In genomic region chr12:120118710-120119097, GRCh38 we compare ENCODE assay signal across 8 cellular contexts. TPM values are rescaled to one million over a fixed set of nuclear protein-coding genes. Genes with fewer than 3 reads are reported as not detected.
DNase-seq lines count a peak whose midpoint lies in the region; ATAC-seq and TF ChIP-seq lines count a peak whose summit lies in the region.

No MANE protein-coding gene starts in this region.

- H3K27me3 Mint-ChIP-seq in endodermal cell (ENCODE audit: insufficient read depth): no peaks in the 10 kb centered on the region

- TF ChIP-seq CTCF in OCI-LY1 (IDR thresholded peaks at IDR 0.05; ENCODE audit: low read length): no peak
- TF ChIP-seq CTCF in endodermal cell (conservative IDR thresholded peaks at IDR 0.05): no peak

- H3K36me3 Mint-ChIP-seq in endodermal cell (ENCODE audit: low read depth): peaks cover 12% of the 10 kb centered on the region

- H3K27ac Mint-ChIP-seq in endodermal cell: peak overlapping the region; percentile 90

- H3K4me1 ChIP-seq in OCI-LY1 (ENCODE audit: insufficient read depth, low read length, severe bottlenecking) (peaks cover 70% of the 10 kb centered on the region), endodermal cell (ENCODE audit: control insufficient read depth, insufficient read depth, low read length) (peaks cover 10% of the 10 kb centered on the region), trophoblast cell (ENCODE audit: control insufficient read depth in 1 of 2, insufficient read depth in 2 of 2, low read length in 2 of 2) (peaks cover 13 to 19% of the 10 kb centered on the region in 2 experiments)

- H2AFZ ChIP-seq in OCI-LY1 (ENCODE audit: low read length) (no peak overlapping the region), trophoblast cell (ENCODE audit: insufficient read depth, low read length, poor library complexity) (no peak overlapping the region)

- H3K27ac ChIP-seq in OCI-LY1 (ENCODE audit: low read depth, low read length, poor library complexity, severe bottlenecking) (peak overlapping the region; percentile 75), endodermal cell (ENCODE audit: low read depth, low read length) (no peak overlapping the region), trophoblast cell (ENCODE audit: low read depth, low read length) (peak overlapping the region; percentile 2)

- no peak overlapping the region for H4K8ac ChIP-seq in trophoblast cell (ENCODE audit: low read depth, low read length)

- DNase-seq in DMS53 (lab: John Stamatoyannopoulos, UW) (peak; percentile 49), endodermal cell (no peak), trophoblast cell (peak in 1 of 2 donors; percentile 9), NCI-H2081 (lab: John Stamatoyannopoulos, UW) (no peak), cerebellum (ENCODE audit: low spot score) (no peak), anterior cingulate cortex (lab: John Stamatoyannopoulos, UW) (no peak)

- peaks cover 9% of the 10 kb centered on the region for H3K79me1 ChIP-seq in trophoblast cell (ENCODE audit: low read length)

- peaks cover 23% of the 10 kb centered on the region for H3K36me3 ChIP-seq in OCI-LY1 (ENCODE audit: insufficient read depth, low read length)
- H3K36me3 ChIP-seq in endodermal cell (ENCODE audit: control insufficient read depth, insufficient read depth, low read length): peaks cover 11% of the 10 kb centered on the region
- H3K36me3 ChIP-seq in trophoblast cell (ENCODE audit: control insufficient read depth in 1 of 2, insufficient read depth in 2 of 2, low read length in 2 of 2): peaks cover 10% of the 10 kb centered on the region in 2 experiments

- peak overlapping the region; percentile 84 for H3K4me3 Mint-ChIP-seq in endodermal cell

- no peak overlapping the region for H4K12ac ChIP-seq in trophoblast cell (ENCODE audit: low read depth, low read length)

- no peaks in the 10 kb centered on the region for H3K9me3 ChIP-seq in OCI-LY1 (ENCODE audit: low read length)
- H3K9me3 ChIP-seq in endodermal cell (ENCODE audit: control insufficient read depth, low read length): no peaks in the 10 kb centered on the region
- no peaks in the 10 kb centered on the region for H3K9me3 ChIP-seq in trophoblast cell (ENCODE audit: insufficient read depth, low read depth, low read length)

- H2AK5ac ChIP-seq in trophoblast cell (ENCODE audit: low read length): peak overlapping the region; percentile 2

- peak overlapping the region; percentile 94 for H3K4me2 ChIP-seq in OCI-LY1 (ENCODE audit: low read length)
- H3K4me2 ChIP-seq in trophoblast cell (ENCODE audit: low read length): peak overlapping the region; percentile 58

- H3K4ac ChIP-seq in trophoblast cell (ENCODE audit: low read depth, low read length): no peak overlapping the region

- no peaks in the 10 kb centered on the region for H3K9me3 Mint-ChIP-seq in endodermal cell

- H4K91ac ChIP-seq in trophoblast cell (ENCODE audit: low read depth, low read length): no peak overlapping the region

- peaks cover 28% of the 10 kb centered on the region for H3K4me1 Mint-ChIP-seq in endodermal cell

- H3K23ac ChIP-seq in trophoblast cell (ENCODE audit: low read length): peak overlapping the region; percentile 7

- H3K9me2 ChIP-seq in OCI-LY1 (ENCODE audit: low read depth, low read length): no peaks in the 10 kb centered on the region

- H3K14ac ChIP-seq in trophoblast cell (ENCODE audit: low read length): no peak overlapping the region

- no peak overlapping the region for H2BK5ac ChIP-seq in trophoblast cell (ENCODE audit: low read depth, low read length, poor library complexity)

- peak overlapping the region; percentile 5 for H3K18ac ChIP-seq in trophoblast cell (ENCODE audit: low read length)

- H3K27me3 ChIP-seq in OCI-LY1 (ENCODE audit: insufficient read depth, low read length) (no peaks in the 10 kb centered on the region), endodermal cell (ENCODE audit: control insufficient read depth, insufficient read depth, low read length, poor library complexity, severe bottlenecking) (no peaks in the 10 kb centered on the region), trophoblast cell (ENCODE audit: insufficient read depth, low read length) (no peaks in the 10 kb centered on the region)

- H3K9ac ChIP-seq in OCI-LY1 (ENCODE audit: low read length) (peak overlapping the region; percentile 96), endodermal cell (ENCODE audit: extremely low read depth, low read length, poor library complexity, severe bottlenecking) (no peak overlapping the region), trophoblast cell (ENCODE audit: low read length) (no peak overlapping the region)

- no peak overlapping the region for H2BK12ac ChIP-seq in trophoblast cell (ENCODE audit: low read length)

- H2BK120ac ChIP-seq in trophoblast cell (ENCODE audit: insufficient read depth, low read length, poor library complexity): no peak overlapping the region

- no peaks in the 10 kb centered on the region for H4K20me1 ChIP-seq in OCI-LY1 (ENCODE audit: insufficient read depth, low read length)

- peaks cover 36% of the 10 kb centered on the region for H3K79me2 ChIP-seq in OCI-LY1 (ENCODE audit: insufficient read depth, low read length)
- H3K79me2 ChIP-seq in trophoblast cell (ENCODE audit: control insufficient read depth, insufficient read depth, low read length, poor library complexity): peaks cover 24% of the 10 kb centered on the region

- WGBS in endodermal cell (ENCODE audit: insufficient coverage in 1 of 2, insufficient read length in 1 of 2), 2 experiments: 90 to 100% methylated on average over 1 to 3 of the region's 3 CpGs
- WGBS in trophoblast cell (ENCODE audit: extremely low coverage, insufficient coverage, insufficient read length): no CpG with 5 or more reads among the region's 3 CpGs

- ATAC-seq in HG02759 (IDR thresholded peaks at IDR 0.05; ENCODE audit: unreplicated experiment): no peak

- H3K4me3 ChIP-seq in OCI-LY1 (ENCODE audit: low read depth, low read length, poor library complexity, severe bottlenecking): peak overlapping the region; percentile 93
- peak overlapping the region; percentile 99 for H3K4me3 ChIP-seq in endodermal cell (ENCODE audit: low read length)
- H3K4me3 ChIP-seq in trophoblast cell (ENCODE audit: low read depth, low read length): no peak overlapping the region

- H3F3A ChIP-seq in OCI-LY1 (ENCODE audit: insufficient read depth, low read length): 0 out of 2 replicates have a peak, but pooled peaks cover 5% of the 10 kb centered on the region

RNA-seq across cellular contexts. Expression of gene RAB35, which starts 2.2 kb away (rescaled TPM):
- total RNA-seq in endodermal cell: 10 to 100 TPM; 32.4 to 36.6 TPM
- 25.7 TPM for polyA plus RNA-seq in endodermal cell (2013, experiment 1 of 2)
- 28.0 TPM for polyA plus RNA-seq in endodermal cell (2013, experiment 2 of 2)
- polyA plus RNA-seq in trophoblast cell (2013): 46.0 and 48.9 TPM in 2 replicates
- total RNA-seq in cerebellum: 21.5 TPM
